In genomic region chr5:13249854-13250253, GRCh38 we compare ENCODE assay signal across 9 cellular contexts.
"Had no signal": no experiment of that assay in that cellular context is flagged by ENCODE, and none has a peak within 500 bp of the region (broad histone marks: within the 10 kb centered on the region; RNA-seq: fewer than 3 reads in every experiment).

No MANE protein-coding gene starts in this region.

- H3K4me3 ChIP-seq: gastroesophageal sphincter, ovary, tibial artery, vagina had no signal

- H3K27ac ChIP-seq: brain microvascular endothelial cell, gastroesophageal sphincter, ovary, tibial artery, vagina had no signal

- FAIRE-seq: kidney had no signal

- DNase-seq: activated effector memory CD4-positive, alpha-beta T cell treated with anti-CD3 and anti-CD28 coated beads, Interleukin-2, amount 50 U/mL, for 16 hours; activated T-cell treated with anti-CD3 and anti-CD28 coated beads, Interleukin-2, amount 50 U/mL, for 1 hour; amygdala; brain microvascular endothelial cell; kidney; ovary; tibial artery had no signal

- H3K9me3 ChIP-seq: ovary, tibial artery, vagina had no signal

- H3K27me3 ChIP-seq: brain microvascular endothelial cell, gastroesophageal sphincter, ovary, tibial artery, vagina had no signal

- ATAC-seq: gastroesophageal sphincter had no signal

- H3K4me1 ChIP-seq: gastroesophageal sphincter, tibial artery, vagina had no signal

- H3K36me3 ChIP-seq: brain microvascular endothelial cell, gastroesophageal sphincter, ovary, tibial artery, vagina had no signal
